ENCODE assay signal across 10 cellular contexts in the genomic region with DNA sequence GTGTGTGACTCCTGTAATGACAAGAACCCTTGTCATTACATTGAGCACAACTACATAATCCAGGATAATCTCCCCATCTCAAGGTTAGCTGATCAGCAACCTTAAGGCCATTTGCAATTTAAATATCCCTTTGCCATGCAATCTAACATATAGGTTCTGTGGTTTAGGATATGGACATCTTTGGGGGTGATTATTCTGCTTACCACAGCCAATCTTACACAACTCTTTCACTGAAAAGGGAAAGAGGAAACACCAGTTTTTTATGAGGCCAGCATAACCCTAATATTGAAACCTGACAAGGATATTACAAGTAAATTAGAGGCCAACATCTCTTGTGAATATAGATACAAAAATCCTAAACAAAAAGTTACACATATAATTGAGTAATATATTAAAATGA.
"Had no signal": no experiment of that assay in that cellular context is flagged by ENCODE, and none has a peak within 500 bp of the region (broad histone marks: within the 10 kb centered on the region; RNA-seq: fewer than 3 reads in every experiment).

No MANE protein-coding gene starts in this region.

- DNase-seq: activated CD4-positive, alpha-beta T cell treated with anti-CD3 and anti-CD28 coated beads for 48 hours; activated CD8-positive, alpha-beta memory T cell treated with anti-CD3 and anti-CD28 coated beads for 24 hours; activated effector memory CD4-positive, alpha-beta T cell treated with Interleukin-2 at 50 U/mL for 16 hours; brain microvascular endothelial cell; hypothalamus; kidney glomerular epithelial cell; ovary; stimulated activated CD4-positive, alpha-beta T cell treated with anti-CD3 and anti-CD28 coated beads, Interleukin-2, amount 100 ng/mL, for 48 hours; stimulated activated naive CD8-positive, alpha-beta T cell treated with anti-CD3 and anti-CD28 coated beads, Interleukin-15, Interleukin-2, amounts not matched to agents 100 U/mL and 50 U/mL, for 24 hours had no signal

- ATAC-seq: activated naive CD4-positive, alpha-beta T cell treated with anti-CD3 and anti-CD28 coated beads, Interleukin-2, amount 50 U/mL, for 72 hours; stimulated activated naive CD8-positive, alpha-beta T cell treated with anti-CD3 and anti-CD28 coated beads, Interleukin-15, Interleukin-2, amounts not matched to agents 100 U/mL and 50 U/mL, for 24 hours had no signal
